21 cellular contexts compared by ENCODE assay signal in the genomic region with DNA sequence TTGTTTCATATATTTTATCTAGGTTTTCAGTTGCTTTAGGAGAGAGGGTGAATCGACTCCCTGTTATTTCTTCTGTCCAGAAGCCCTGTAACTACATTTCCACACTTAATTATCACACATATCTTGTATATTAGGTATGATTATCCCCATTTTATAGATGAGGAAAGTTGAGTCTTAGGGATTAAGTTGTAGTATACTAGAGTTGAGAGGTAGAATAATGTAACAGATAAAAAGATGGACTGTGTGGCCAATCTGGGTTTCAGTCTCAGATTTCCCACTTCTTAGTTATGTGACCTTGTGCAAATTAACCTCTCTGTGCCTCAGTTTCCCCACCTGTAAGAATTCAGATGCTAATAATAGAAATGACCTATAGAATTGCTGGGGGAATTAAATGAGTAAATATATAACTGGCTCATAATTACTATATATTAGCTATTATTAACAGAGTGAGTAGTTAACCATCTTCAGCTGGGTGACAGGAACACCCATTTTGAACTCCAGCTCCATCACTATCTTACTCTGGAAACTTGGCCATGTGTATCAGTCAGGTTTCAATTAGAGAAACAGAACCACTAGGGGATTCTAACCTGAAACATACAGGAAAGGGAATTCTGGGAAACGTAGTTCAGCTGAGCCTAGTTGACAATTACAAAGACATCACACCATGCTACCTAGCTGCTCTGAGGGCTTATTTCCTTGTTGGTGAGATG. TPM values are rescaled to one million over a fixed set of nuclear protein-coding genes. Genes with fewer than 3 reads are reported as not detected.
DNase-seq lines count a peak whose midpoint lies in the region; ATAC-seq and TF ChIP-seq lines count a peak whose summit lies in the region.
"Had no signal": no experiment of that assay in that cellular context is flagged by ENCODE, and none has a peak within 500 bp of the region (broad histone marks: within the 10 kb centered on the region; RNA-seq: fewer than 3 reads in every experiment).

No MANE protein-coding gene starts in this region.

- peak; percentile 22 for TF ChIP-seq CTCF in foreskin keratinocyte (conservative IDR thresholded peaks at IDR 0.05)

- no peaks in the 10 kb centered on the region for H3K4me1 ChIP-seq in foreskin keratinocyte

- H3K27me3 ChIP-seq in foreskin keratinocyte: peaks cover 3% of the 10 kb centered on the region
- H3K27me3 ChIP-seq: SJSA1 had no signal

- DNase-seq in D341Med (ENCODE audit: low spot score): peak; percentile 10
- peak; percentile 82 for DNase-seq in DMS53 (lab: John Stamatoyannopoulos, UW)
- DNase-seq in NCI-H82 (lab: John Stamatoyannopoulos, UW): peak; percentile 67
- DNase-seq in foreskin keratinocyte: no peak
- DNase-seq in hepatic stellate cell (ENCODE audit: low spot score): no peak
- no peak for DNase-seq in NOMO-1 treated with DMSO at 0.1 percent for 48 hours (lab: John Stamatoyannopoulos, UW; ENCODE audit: unreplicated experiment)
- DNase-seq: activated CD4-positive, CD25-positive, alpha-beta regulatory T cell; activated CD8-positive, alpha-beta T cell treated with anti-CD3 and anti-CD28 coated beads for 36 hours; activated naive CD4-positive, alpha-beta T cell treated with anti-CD3 and anti-CD28 coated beads, Interleukin-2, amount 10 ng/mL, durations not matched to agents 7 days and 5 days; activated T-cell treated with anti-CD3 and anti-CD28 coated beads, Interleukin-2, amount 50 U/mL, for 4 hours; anterior cingulate cortex; caudate nucleus; CD8-positive, alpha-beta T cell; erythroblast; occipital lobe; PC-3; T-helper 17 cell had no signal

- H3K27ac ChIP-seq in foreskin keratinocyte: no peak overlapping the region
- H3K27ac ChIP-seq: SJSA1 had no signal

- ATAC-seq in foreskin keratinocyte: no peak
- ATAC-seq in GM21367 (IDR thresholded peaks at IDR 0.05; ENCODE audit: unreplicated experiment): no peak
- no peak for ATAC-seq in HG02973 (IDR thresholded peaks at IDR 0.05; ENCODE audit: unreplicated experiment)
- ATAC-seq: activated CD8-positive, alpha-beta T cell treated with anti-CD3 and anti-CD28 coated beads for 36 hours; activated T-cell treated with anti-CD3 and anti-CD28 coated beads, Interleukin-2, amount 50 U/mL, for 4 hours; CD8-positive, alpha-beta T cell; PC-3; T-helper 17 cell had no signal

RNA-seq across cellular contexts. Expression of a gene that starts 20.4 kb away (rescaled TPM):
- 0.07 TPM in 1 of 2 replicates, not detected in the other for total RNA-seq in foreskin keratinocyte
- 0.04 and 0.11 TPM in 2 replicates for polyA plus RNA-seq in foreskin keratinocyte
- total RNA-seq: lung microvascular endothelial cell had no signal

Comparison
In these comparisons a context has a peak if more than half of its experiments do, and no peak if none do; other contexts are left out.
1. DNase-seq: peak in D341Med (single experiment), DMS53 (single experiment) and NCI-H82 (single experiment); none in foreskin keratinocyte (0 of 2), hepatic stellate cell (single experiment) and NOMO-1 treated with DMSO at 0.1 percent for 48 hours (single experiment).